Comparison of ENCODE assay signal across 1 cellular context in genomic region chr10:12196531-12197211, GRCh38.
TF ChIP-seq lines count a peak whose summit lies in the region.

No MANE protein-coding gene starts in this region.

TF ChIP-seq in HepG2, 621 proteins besides CTCF, POLR2A, EP300 and RAD21 (continued from another document):
- peak; percentile 1; the same call in 1 of the 2 replicates for TF ChIP-seq STAG1 (CRISPR knock-in tag; IDR thresholded peaks at IDR 0.05)
- TF ChIP-seq MAFG (CRISPR knock-in tag; IDR thresholded peaks at IDR 0.05): 0 out of 2 replicates have a peak, but pooled peaks have one; percentile 3
- TF ChIP-seq FOXO4 (CRISPR knock-in tag; conservative IDR thresholded peaks at IDR 0.05): no peak
- 0 out of 2 replicates have a peak, but pooled peaks have one; percentile 11 for TF ChIP-seq ZBTB37 (CRISPR knock-in tag; IDR thresholded peaks at IDR 0.05)
- TF ChIP-seq ZNF768 (CRISPR knock-in tag; IDR thresholded peaks at IDR 0.05): no peak
- TF ChIP-seq NFIB (CRISPR knock-in tag; IDR thresholded peaks at IDR 0.05; ENCODE audit: borderline replicate concordance): no peak
- no peak for TF ChIP-seq ZNF510 (CRISPR knock-in tag; IDR thresholded peaks at IDR 0.05; ENCODE audit: low read depth)
- 0 out of 2 replicates have a peak, but pooled peaks have one; percentile 5 for TF ChIP-seq ZNF264 (CRISPR knock-in tag; IDR thresholded peaks at IDR 0.05)
